Comparison of ENCODE assay signal across 20 cellular contexts in genomic region chr14:102878174-102878969, GRCh38. TPM values are rescaled to one million over a fixed set of nuclear protein-coding genes. Genes with fewer than 3 reads are reported as not detected.
A peak's percentile ranks its signal among the peaks of the same experiment; 100 is the strongest.
DNase-seq lines count a peak whose midpoint lies in the region; ATAC-seq, FAIRE-seq and TF ChIP-seq lines count a peak whose summit lies in the region.
"Had no signal": no experiment of that assay in that cellular context is flagged by ENCODE, and none has a peak within 500 bp of the region (broad histone marks: within the 10 kb centered on the region; RNA-seq: fewer than 3 reads in every experiment).

No MANE protein-coding gene starts in this region.

- H4K20me1 ChIP-seq in OCI-LY7 (ENCODE audit: insufficient read depth, low read length), result no peaks in the 10 kb centered on the region

- H3K9me3 Mint-ChIP-seq in stimulated activated naive B cell treated with anti-CD40 and anti-IgM and Interleukin-4, amounts not matched to agents 10 μg/mL and 1 μg/mL and 100 μg/mL, for 72 hours, result no peaks in the 10 kb centered on the region
- H3K9me3 Mint-ChIP-seq: naive thymus-derived CD4-positive, alpha-beta T cell; stimulated activated memory B cell treated with anti-CD40 and anti-IgM and Interleukin-4, amounts not matched to agents 10 μg/mL and 1 μg/mL and 100 μg/mL, for 72 hours had no signal

- H3K36me3 ChIP-seq in OCI-LY7 (ENCODE audit: insufficient read depth, low read length) (no peaks in the 10 kb centered on the region), ovary (no peaks in the 10 kb centered on the region)

- ATAC-seq in stimulated activated naive B cell treated with anti-CD40 and anti-IgM and Interleukin-4, amounts not matched to agents 10 μg/mL and 1 μg/mL and 100 μg/mL, for 72 hours (replicated peaks), result no peak
- ATAC-seq in GM19351 (IDR thresholded peaks at IDR 0.05; ENCODE audit: unreplicated experiment) (no peak), HG02885 (IDR thresholded peaks at IDR 0.05; ENCODE audit: poor library complexity, unreplicated experiment) (no peak)
- ATAC-seq: body of pancreas; naive thymus-derived CD4-positive, alpha-beta T cell; stimulated activated memory B cell treated with anti-CD40 and anti-IgM and Interleukin-4, amounts not matched to agents 10 μg/mL and 1 μg/mL and 100 μg/mL, for 72 hours had no signal

- H3K4me1 ChIP-seq in OCI-LY7 (ENCODE audit: insufficient read depth, low read length, poor library complexity, severe bottlenecking) (no peaks in the 10 kb centered on the region), ovary (ENCODE audit: insufficient read depth) (no peaks in the 10 kb centered on the region)
- H3K4me1 ChIP-seq: right atrium auricular region had no signal

- peaks cover 33 to 40% of the 10 kb centered on the region in 2 donors for H3K36me3 Mint-ChIP-seq in stimulated activated naive B cell treated with anti-CD40 and anti-IgM and Interleukin-4, amounts not matched to agents 10 μg/mL and 1 μg/mL and 100 μg/mL, for 72 hours

- H3K4me3 ChIP-seq in OCI-LY7 (ENCODE audit: low read depth, low read length, poor library complexity, severe bottlenecking) (no peak overlapping the region), foreskin fibroblast (ENCODE audit: low read depth in 1 of 2, low read length in 2 of 2) (no peak overlapping the region), ovary (no peak overlapping the region)
- H3K4me3 ChIP-seq: body of pancreas, right atrium auricular region had no signal

- H3K4me2 ChIP-seq in OCI-LY7 (ENCODE audit: low read length), result no peak overlapping the region
- H3K4me2 ChIP-seq: KMS-11 had no signal

- CTCF ChIA-PET in OCI-LY7 (lab: Charles Lee; ENCODE audit: unreplicated experiment), result no interaction called here

- TF ChIP-seq CTCF in OCI-LY7 (conservative IDR thresholded peaks at IDR 0.05; ENCODE audit: low read length), result peak; percentile 53
- TF ChIP-seq CTCF in foreskin fibroblast (IDR thresholded peaks at IDR 0.05; ENCODE audit: low read depth, low read length), result no peak
- TF ChIP-seq CTCF in ovary (IDR thresholded peaks at IDR 0.05), result no peak

- no peak for TF ChIP-seq EP300 in ovary (IDR thresholded peaks at IDR 0.05)

- no TSS peak for BruUV-seq in OCI-LY7 (replicated peaks; lab: Mats Ljungman, UMichigan)

- POLR2A ChIA-PET in OCI-LY7 (lab: Charles Lee), result no interaction called here

- peak overlapping the region; percentile 59 for H3K27ac Mint-ChIP-seq in stimulated activated naive B cell treated with anti-CD40 and anti-IgM and Interleukin-4, amounts not matched to agents 10 μg/mL and 1 μg/mL and 100 μg/mL, for 72 hours
- H3K27ac Mint-ChIP-seq: stimulated activated memory B cell treated with anti-CD40 and anti-IgM and Interleukin-4, amounts not matched to agents 10 μg/mL and 1 μg/mL and 100 μg/mL, for 72 hours had no signal

- H3K9me3 ChIP-seq in OCI-LY7 (ENCODE audit: low read length) (no peaks in the 10 kb centered on the region), ovary (no peaks in the 10 kb centered on the region)
- H3K9me3 ChIP-seq: body of pancreas, right atrium auricular region had no signal

- TF ChIP-seq POLR2A in GM12892 (IDR thresholded peaks at IDR 0.05; ENCODE audit: low read depth, low read length) (0 out of 2 replicates have a peak, but pooled peaks have one; percentile 26), ovary (IDR thresholded peaks at IDR 0.05) (no peak)

- H3K27me3 Mint-ChIP-seq in stimulated activated naive B cell treated with anti-CD40 and anti-IgM and Interleukin-4, amounts not matched to agents 10 μg/mL and 1 μg/mL and 100 μg/mL, for 72 hours, result no peaks in the 10 kb centered on the region
- H3K27me3 Mint-ChIP-seq: naive thymus-derived CD4-positive, alpha-beta T cell; stimulated activated memory B cell treated with anti-CD40 and anti-IgM and Interleukin-4, amounts not matched to agents 10 μg/mL and 1 μg/mL and 100 μg/mL, for 72 hours had no signal

- H3K4me3 Mint-ChIP-seq in stimulated activated naive B cell treated with anti-CD40 and anti-IgM and Interleukin-4, amounts not matched to agents 10 μg/mL and 1 μg/mL and 100 μg/mL, for 72 hours, result peak overlapping the region in 1 of 2 donors; percentile 26
- H3K4me3 Mint-ChIP-seq: naive thymus-derived CD4-positive, alpha-beta T cell; stimulated activated memory B cell treated with anti-CD40 and anti-IgM and Interleukin-4, amounts not matched to agents 10 μg/mL and 1 μg/mL and 100 μg/mL, for 72 hours had no signal

- no peak overlapping the region for H2AFZ ChIP-seq in OCI-LY7 (ENCODE audit: low read length)

- DNase-seq in GM12892 (ENCODE audit: insufficient read length) (no peak), OCI-LY7 (ENCODE audit: low spot score) (peak; percentile 29), foreskin fibroblast (peak; percentile 4 to 19), ovary (no peak)
- no peak for DNase-seq in stimulated activated naive B cell treated with anti-CD40 and anti-IgM and Interleukin-4, amounts not matched to agents 10 μg/mL and 1 μg/mL and 100 μg/mL, for 72 hours
- DNase-seq: activated CD4-positive, alpha-beta T cell treated with anti-CD3 and anti-CD28 coated beads, Interleukin-2, amount 50 U/mL, for 48 hours; activated effector memory CD4-positive, alpha-beta T cell treated with Interleukin-2 at 50 U/mL for 16 hours; body of pancreas; naive thymus-derived CD4-positive, alpha-beta T cell; NCI-H187; NCI-H748 treated with DMSO at 0.1 percent for 48 hours; SIG-M5; stimulated activated CD4-positive, alpha-beta T cell treated with anti-CD3 and anti-CD28 coated beads, Interleukin-4, amount 100 ng/mL, for 24 hours; T-helper 9 cell had no signal

- no peaks in the 10 kb centered on the region for H3K79me2 ChIP-seq in OCI-LY7 (ENCODE audit: insufficient read depth, low read depth, low read length)

- intact Hi-C loops in OCI-LY7 (cut with micrococcal nuclease; ENCODE audit: unreplicated experiment) (loop anchor here (2.0 kb wide), 1 partner anchor 38 kb away; no protein-coding TSS in a partner anchor), ovary (cut with DNase I) (no loop called here)

- 79 to 85% (median 82%) methylated on average over 6 of the region's 6 CpGs for WGBS in ovary, 3 donors

- H3K27ac ChIP-seq in OCI-LY7 (ENCODE audit: low read depth, low read length, poor library complexity, severe bottlenecking), result no peak overlapping the region
- no peak overlapping the region for H3K27ac ChIP-seq in ovary
- H3K27ac ChIP-seq: body of pancreas, KMS-11, right atrium auricular region had no signal

- H3K4me1 Mint-ChIP-seq in stimulated activated naive B cell treated with anti-CD40 and anti-IgM and Interleukin-4, amounts not matched to agents 10 μg/mL and 1 μg/mL and 100 μg/mL, for 72 hours, result no peaks in the 10 kb centered on the region
- H3K4me1 Mint-ChIP-seq: stimulated activated memory B cell treated with anti-CD40 and anti-IgM and Interleukin-4, amounts not matched to agents 10 μg/mL and 1 μg/mL and 100 μg/mL, for 72 hours had no signal

- no peaks in the 10 kb centered on the region for H3K9me2 ChIP-seq in OCI-LY7 (ENCODE audit: insufficient read depth, low read length)

- no peak for FAIRE-seq in GM12892 (lab: Jason Lieb, UNC)
- FAIRE-seq: keratinocyte had no signal

- H3K27me3 ChIP-seq in ovary, result no peaks in the 10 kb centered on the region
- H3K27me3 ChIP-seq: body of pancreas, right atrium auricular region had no signal

RNA-seq across cellular contexts. Expression of gene AMN, which starts 44.1 kb away (rescaled TPM):
- polyA plus RNA-seq in GM12892 (2012; ENCODE audit: missing spikeins), result 0.15 TPM
- 0.18 and 0.35 TPM in 2 replicates for total RNA-seq in OCI-LY7 (2014; rRNA removed; shearing (Covaris generic))
- 5.6 and 6.4 TPM in 2 replicates for total RNA-seq in OCI-LY7 (2022)
- total RNA-seq in ovary, result 1 to 10 TPM in 3 of 7 donors, under 1 TPM in 4; 0.10 to 4.6 (median 0.71) TPM
- under 1 TPM in 1 of 2 donors, not detected in 1; 0.47 TPM for polyA plus RNA-seq in ovary

Comparison
In these comparisons a context has a peak if more than half of its experiments do, and no peak if none do; other contexts are left out.
1. DNase-seq: peak in OCI-LY7 (single experiment) and foreskin fibroblast (2 of 2); none in GM12892 (single experiment), stimulated activated naive B cell treated with anti-CD40 and anti-IgM and Interleukin-4, amounts not matched to agents 10 μg/mL and 1 μg/mL and 100 μg/mL, for 72 hours (single experiment) and ovary (0 of 5).